ENCODE assay signal across 9 cellular contexts in genomic region chr19:16111909-16112752, GRCh38. TPM values are rescaled to one million over a fixed set of nuclear protein-coding genes. Genes with fewer than 3 reads are reported as not detected.
DNase-seq lines count a peak whose midpoint lies in the region; TF ChIP-seq lines count a peak whose summit lies in the region.
"Had no signal": no experiment of that assay in that cellular context is flagged by ENCODE, and none has a peak within 500 bp of the region (broad histone marks: within the 10 kb centered on the region; RNA-seq: fewer than 3 reads in every experiment).

No MANE protein-coding gene starts in this region.

- peak overlapping the region; percentile 82 for H3K27ac ChIP-seq in HUES48 (ENCODE audit: low read depth, low read length)

- peaks cover 7% of the 10 kb centered on the region; the same call in 1 of the 2 replicates for H3K4me1 ChIP-seq in HUES48 (ENCODE audit: control insufficient read depth, insufficient read depth, low read length)
- H3K4me1 ChIP-seq in mononuclear cell (ENCODE audit: insufficient read depth, low read length): peaks cover 59% of the 10 kb centered on the region

- no peak for DNase-seq in AG09309 (ENCODE audit: low read depth)
- no peak for DNase-seq in cardiac fibroblast (ENCODE audit: low read depth in 2 of 2)
- DNase-seq in NCI-H510A (lab: John Stamatoyannopoulos, UW): no peak
- DNase-seq in middle frontal gyrus (ENCODE audit: extremely low spot score, low spot score): no peak
- DNase-seq in activated CD4-positive, CD25-positive, alpha-beta regulatory T cell (lab: John Stamatoyannopoulos, UW): no peak
- no peak for DNase-seq in head of caudate nucleus

- peak overlapping the region; percentile 83 for H3K9ac ChIP-seq in HUES48 (ENCODE audit: low read depth, low read length)

- peaks cover 17% of the 10 kb centered on the region for H3K36me3 ChIP-seq in HUES48 (ENCODE audit: control insufficient read depth, insufficient read depth, low read length)

- no peaks in the 10 kb centered on the region for H3K9me3 ChIP-seq in HUES48 (ENCODE audit: control insufficient read depth, insufficient read depth, low read length)
- H3K9me3 ChIP-seq in mononuclear cell (ENCODE audit: low read depth, low read length): no peaks in the 10 kb centered on the region

- intact Hi-C loops in head of caudate nucleus (cut with DNase I): loop anchor here (5.0 kb wide), 3 partner anchors 35 to 75 kb away; partner anchors contain the start of genes FAM32A and TPM4

- H3K27me3 ChIP-seq in HUES48 (ENCODE audit: control insufficient read depth, insufficient read depth, low read length) (no peaks in the 10 kb centered on the region), mononuclear cell (ENCODE audit: insufficient read depth, low read length) (no peaks in the 10 kb centered on the region)

- no peak for TF ChIP-seq CTCF in AG09309 (IDR thresholded peaks at IDR 0.05; ENCODE audit: control insufficient read depth, insufficient read depth, low read depth, low read length, missing control alignments)
- no peak for TF ChIP-seq CTCF in cardiac fibroblast (IDR thresholded peaks at IDR 0.05; ENCODE audit: low read depth, low read length)

- peak overlapping the region; percentile 90 for H3K4me3 ChIP-seq in AG09309 (ENCODE audit: control insufficient read depth, low read depth, low read length)
- H3K4me3 ChIP-seq in HUES48 (ENCODE audit: low read depth, low read length): peak overlapping the region; percentile 84
- H3K4me3 ChIP-seq in cardiac fibroblast (replicated peaks in 1 of 2; ENCODE audit: low read depth in 2 of 2, low read length in 2 of 2): peak overlapping the region; percentile 96
- H3K4me3 ChIP-seq in mononuclear cell (ENCODE audit: low read length): peak overlapping the region; percentile 99

RNA-seq across cellular contexts. Expression of gene RAB8A, which starts 0.4 kb away (rescaled TPM):
- 107 TPM for total RNA-seq in mononuclear cell

RNA-seq across cellular contexts. Expression of gene HSH2D, which starts 31.4 kb away (rescaled TPM):
- total RNA-seq in mononuclear cell: 32.2 TPM
- total RNA-seq: myocyte had no signal

RNA-seq across cellular contexts. Expression of gene TPM4, which starts 35.8 kb away (rescaled TPM):
- 180 TPM for total RNA-seq in mononuclear cell
